Comparison of ENCODE assay signal across 19 cellular contexts in the genomic region with DNA sequence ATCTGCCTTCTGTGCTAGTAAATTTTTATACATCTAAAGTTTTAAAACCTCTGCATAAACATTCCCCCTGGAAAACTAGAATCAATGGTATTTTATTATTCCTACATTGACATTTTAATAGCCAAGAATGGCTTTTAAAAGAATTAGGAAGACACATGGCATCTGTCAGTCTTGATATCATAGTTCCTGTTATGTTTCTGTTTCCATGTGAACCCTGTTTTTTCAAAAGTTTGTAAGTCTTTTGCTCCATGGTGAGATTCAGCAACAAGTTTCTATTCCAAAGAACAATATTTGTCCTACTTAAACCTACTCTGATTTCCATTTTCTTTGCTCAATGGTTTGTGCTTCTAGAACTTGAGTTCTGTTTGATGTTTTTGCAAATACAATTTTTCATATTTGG.
DNase-seq lines count a peak whose midpoint lies in the region; ATAC-seq and TF ChIP-seq lines count a peak whose summit lies in the region.
"Had no signal": no experiment of that assay in that cellular context is flagged by ENCODE, and none has a peak within 500 bp of the region (broad histone marks: within the 10 kb centered on the region; RNA-seq: fewer than 3 reads in every experiment).

No MANE protein-coding gene starts in this region.

- ATAC-seq in naive B cell (ENCODE audit: low read depth in 2 of 2), result no peak
- no peak for ATAC-seq in GM19351 (IDR thresholded peaks at IDR 0.05; ENCODE audit: unreplicated experiment)
- ATAC-seq: GM12878, HepG2 had no signal

- peak overlapping the region in 5 of 8 donors; percentile 16 to 71 (median 47) for H3K4me3 Mint-ChIP-seq in naive B cell

- peaks cover 5 to 8% of the 10 kb centered on the region in 2 donors for H3K36me3 Mint-ChIP-seq in naive B cell

- DNase-seq in A673 (ENCODE audit: low spot score), result no peak
- DNase-seq in NAMALWA (ENCODE audit: low spot score), result peak; percentile 22
- DNase-seq in dermis microvascular lymphatic vessel endothelial cell (ENCODE audit: low read depth in 2 of 2), result peak; percentile 75 to 81
- DNase-seq in naive B cell, result peak; percentile 43
- no peak for DNase-seq in activated CD4-positive, alpha-beta T cell treated with anti-CD3 and anti-CD28 coated beads, Interleukin-2, amount 50 U/mL, for 48 hours
- DNase-seq in RKO (ENCODE audit: low spot score), result no peak
- no peak for DNase-seq in activated gamma-delta T cell treated with Interleukin-2 at 50 U/mL for 16 hours
- DNase-seq: EL, KG1, NCI-H1417 treated with DMSO at 0.1 percent for 48 hours, NCI-H1930, NCI-H2171, NCI-H69, Peyer's patch, Right ventricle myocardium superior had no signal

- POLR2A ChIA-PET in A673 (lab: Charles Lee; ENCODE audit: low non-redundant PET), result no interaction called here

- H3K9me3 Mint-ChIP-seq in naive B cell, result peaks cover 0 to 4% (median 0%) of the 10 kb centered on the region in 7 donors

- CTCF ChIA-PET in A673 (lab: Charles Lee), result interaction anchor here (0.6 kb wide), 1 partner anchor 123 kb away, joined by 3 read pairs; no protein-coding TSS in a partner anchor

- TF ChIP-seq CTCF in A673 (conservative IDR thresholded peaks at IDR 0.05; ENCODE audit: low read depth, low read length), result no peak

- peak overlapping the region; percentile 23 to 97 (median 93) for H3K27ac Mint-ChIP-seq in naive B cell

- H3K4me1 ChIP-seq in A673 (ENCODE audit: insufficient read depth, low read length, poor library complexity, severe bottlenecking), result peaks cover 35% of the 10 kb centered on the region

- no peak overlapping the region for H3K4me3 ChIP-seq in A673 (ENCODE audit: low read depth, low read length, poor library complexity, severe bottlenecking)
- H3K4me3 ChIP-seq: GM12878, Peyer's patch had no signal

- intact Hi-C loops in A673 (cut with micrococcal nuclease; ENCODE audit: unreplicated experiment), result no loop called here

- H3K9me3 ChIP-seq in A673 (ENCODE audit: low read depth, low read length, poor library complexity, severe bottlenecking), result no peaks in the 10 kb centered on the region
- H3K9me3 ChIP-seq: Peyer's patch had no signal

- no TSS peak for BruUV-seq in A673 (replicated peaks; lab: Mats Ljungman, UMichigan)

- no peaks in the 10 kb centered on the region for H3K36me3 ChIP-seq in A673 (ENCODE audit: insufficient read depth, low read length, poor library complexity, severe bottlenecking)
- H3K36me3 ChIP-seq: Peyer's patch had no signal

- no peaks in the 10 kb centered on the region for H3K27me3 Mint-ChIP-seq in naive B cell

- peak overlapping the region; percentile 58 for H3K27ac ChIP-seq in A673 (ENCODE audit: low read depth, low read length, poor library complexity, severe bottlenecking)
- H3K27ac ChIP-seq: 22Rv1, Peyer's patch had no signal

- H3K27me3 ChIP-seq in A673 (replicated peaks; ENCODE audit: insufficient read depth, low read depth, low read length, poor library complexity), result no peaks in the 10 kb centered on the region
- H3K27me3 ChIP-seq: Peyer's patch had no signal

- peaks cover 76 to 96% (median 85%) of the 10 kb centered on the region in 3 donors for H3K4me1 Mint-ChIP-seq in naive B cell

Comparison
In these comparisons a context has a peak if more than half of its experiments do, and no peak if none do; other contexts are left out.
1. DNase-seq: peak in NAMALWA (single experiment), dermis microvascular lymphatic vessel endothelial cell (2 of 2) and naive B cell (single experiment); none in A673 (single experiment), activated CD4-positive, alpha-beta T cell treated with anti-CD3 and anti-CD28 coated beads, Interleukin-2, amount 50 U/mL, for 48 hours (0 of 2), RKO (single experiment) and activated gamma-delta T cell treated with Interleukin-2 at 50 U/mL for 16 hours (single experiment).